Comparison of ENCODE assay signal across 14 cellular contexts in genomic region chr3:16496008-16496407, GRCh38. TPM values are rescaled to one million over a fixed set of nuclear protein-coding genes. Genes with fewer than 3 reads are reported as not detected.
A peak's percentile ranks its signal among the peaks of the same experiment; 100 is the strongest.
DNase-seq lines count a peak whose midpoint lies in the region; ATAC-seq and TF ChIP-seq lines count a peak whose summit lies in the region.
"Had no signal": no experiment of that assay in that cellular context is flagged by ENCODE, and none has a peak within 500 bp of the region (broad histone marks: within the 10 kb centered on the region; RNA-seq: fewer than 3 reads in every experiment).

No MANE protein-coding gene starts in this region.

- no peaks in the 10 kb centered on the region for H3K9me2 ChIP-seq in hepatocyte (replicated peaks; ENCODE audit: insufficient read depth)

- TF ChIP-seq CTCF in hepatocyte (IDR thresholded peaks at IDR 0.05; ENCODE audit: poor library complexity) = no peak
- no peak for TF ChIP-seq CTCF in MCF 10A (IDR thresholded peaks at IDR 0.05; ENCODE audit: unreplicated experiment)

- intact Hi-C loops in MCF 10A (cut with micrococcal nuclease) = no loop called here

- H3K9me3 Mint-ChIP-seq in activated T-cell treated with anti-CD3 and anti-CD28 coated beads, Interleukin-2, amount 50 U/mL, for 4 hours = no peaks in the 10 kb centered on the region
- H3K9me3 Mint-ChIP-seq in stimulated activated memory B cell treated with anti-CD40 and anti-IgM and Interleukin-4, amounts not matched to agents 10 μg/mL and 1 μg/mL and 100 μg/mL, for 72 hours = peaks cover 1% of the 10 kb centered on the region
- peaks cover 18% of the 10 kb centered on the region for H3K9me3 Mint-ChIP-seq in MCF 10A (ENCODE audit: unreplicated experiment)

- no TSS peak for BruUV-seq in MCF 10A (replicated peaks; lab: Mats Ljungman, UMichigan)

- CTCF ChIA-PET in MCF 10A (lab: Yijun Ruan, JAX) = interaction anchor here (1.2 kb wide), 1 partner anchor 20 kb away, joined by 4 read pairs; no protein-coding TSS in a partner anchor

- H3K27me3 Mint-ChIP-seq in activated T-cell treated with anti-CD3 and anti-CD28 coated beads, Interleukin-2, amount 50 U/mL, for 4 hours (ENCODE audit: low read depth) = no peaks in the 10 kb centered on the region
- H3K27me3 Mint-ChIP-seq in stimulated activated memory B cell treated with anti-CD40 and anti-IgM and Interleukin-4, amounts not matched to agents 10 μg/mL and 1 μg/mL and 100 μg/mL, for 72 hours = no peaks in the 10 kb centered on the region
- no peaks in the 10 kb centered on the region for H3K27me3 Mint-ChIP-seq in MCF 10A (ENCODE audit: insufficient read depth, unreplicated experiment)

- H3K27ac Mint-ChIP-seq in stimulated activated memory B cell treated with anti-CD40 and anti-IgM and Interleukin-4, amounts not matched to agents 10 μg/mL and 1 μg/mL and 100 μg/mL, for 72 hours = no peak overlapping the region
- H3K27ac Mint-ChIP-seq in MCF 10A (ENCODE audit: low read depth, unreplicated experiment) = no peak overlapping the region

- no peak overlapping the region for H3K4me3 ChIP-seq in hepatocyte
- H3K4me3 ChIP-seq: SJSA1, upper lobe of left lung had no signal

- H3K4me1 ChIP-seq in hepatocyte (ENCODE audit: insufficient read depth) = peaks cover 9% of the 10 kb centered on the region

- peaks cover 59% of the 10 kb centered on the region for H3K4me1 Mint-ChIP-seq in activated T-cell treated with anti-CD3 and anti-CD28 coated beads, Interleukin-2, amount 50 U/mL, for 4 hours (ENCODE audit: low read depth)
- H3K4me1 Mint-ChIP-seq in stimulated activated memory B cell treated with anti-CD40 and anti-IgM and Interleukin-4, amounts not matched to agents 10 μg/mL and 1 μg/mL and 100 μg/mL, for 72 hours = peaks cover 63% of the 10 kb centered on the region
- H3K4me1 Mint-ChIP-seq in MCF 10A (ENCODE audit: insufficient read depth, unreplicated experiment) = no peaks in the 10 kb centered on the region

- no peak overlapping the region for H3K27ac ChIP-seq in hepatocyte
- H3K27ac ChIP-seq: SJSA1, upper lobe of left lung had no signal

- 95% methylated on average over 2 of the region's 2 CpGs for WGBS in hepatocyte (ENCODE audit: low lambda C conversion rate, missing lambda C conversion rate)

- peak; percentile 24 to 36 for ATAC-seq in activated T-cell treated with anti-CD3 and anti-CD28 coated beads, Interleukin-2, amount 50 U/mL, for 4 hours
- ATAC-seq in HG02588 (IDR thresholded peaks at IDR 0.05; ENCODE audit: unreplicated experiment) (peak; percentile 34), HG03575 (IDR thresholded peaks at IDR 0.05; ENCODE audit: extremely low read depth, insufficient number of reproducible peaks, low FRiP score, unreplicated experiment) (peak; percentile 14)
- ATAC-seq in stimulated activated memory B cell treated with anti-CD40 and anti-IgM and Interleukin-4, amounts not matched to agents 10 μg/mL and 1 μg/mL and 100 μg/mL, for 72 hours = peak; percentile 31

- POLR2A ChIA-PET in MCF 10A (lab: Yijun Ruan, JAX) = interaction anchor here (1.1 kb wide), 1 partner anchor 157 kb away, joined by 3 read pairs; no protein-coding TSS in a partner anchor

- no peaks in the 10 kb centered on the region for H3K79me2 ChIP-seq in hepatocyte

- H3K36me3 ChIP-seq in hepatocyte (replicated peaks; ENCODE audit: insufficient read depth, low read depth) = no peaks in the 10 kb centered on the region

- H3K9me3 ChIP-seq in hepatocyte (ENCODE audit: low read depth) = no peaks in the 10 kb centered on the region
- H3K9me3 ChIP-seq: SJSA1, upper lobe of left lung had no signal

- peaks cover 30% of the 10 kb centered on the region for H3K36me3 Mint-ChIP-seq in activated T-cell treated with anti-CD3 and anti-CD28 coated beads, Interleukin-2, amount 50 U/mL, for 4 hours (ENCODE audit: insufficient read depth)
- peaks cover 83% of the 10 kb centered on the region for H3K36me3 Mint-ChIP-seq in stimulated activated memory B cell treated with anti-CD40 and anti-IgM and Interleukin-4, amounts not matched to agents 10 μg/mL and 1 μg/mL and 100 μg/mL, for 72 hours
- no peaks in the 10 kb centered on the region for H3K36me3 Mint-ChIP-seq in MCF 10A (ENCODE audit: insufficient read depth, unreplicated experiment)

- no peak overlapping the region for H2AFZ ChIP-seq in hepatocyte

- no peaks in the 10 kb centered on the region for H3K27me3 ChIP-seq in hepatocyte
- H3K27me3 ChIP-seq: SJSA1, upper lobe of left lung had no signal

- DNase-seq in activated T-cell treated with anti-CD3 and anti-CD28 coated beads, Interleukin-2, amount 50 U/mL, for 4 hours = no peak
- DNase-seq in activated T-cell treated with anti-CD3 and anti-CD28 coated beads for 4 hours = no peak
- no peak for DNase-seq in hepatocyte (ENCODE audit: low spot score)
- no peak for DNase-seq in DMS53 (lab: John Stamatoyannopoulos, UW)
- DNase-seq in MCF 10A (ENCODE audit: unreplicated experiment) = no peak
- DNase-seq: ACHN; effector CD8-positive, alpha-beta T cell; NCI-H2171; stimulated activated CD4-positive, alpha-beta T cell treated with anti-CD3 and anti-CD28 coated beads, Interleukin-4, amount 100 ng/mL, for 1 hour; upper lobe of left lung had no signal

- peak overlapping the region; percentile 8 for H3K4me3 Mint-ChIP-seq in activated T-cell treated with anti-CD3 and anti-CD28 coated beads, Interleukin-2, amount 50 U/mL, for 4 hours
- H3K4me3 Mint-ChIP-seq in stimulated activated memory B cell treated with anti-CD40 and anti-IgM and Interleukin-4, amounts not matched to agents 10 μg/mL and 1 μg/mL and 100 μg/mL, for 72 hours = no peak overlapping the region
- no peak overlapping the region for H3K4me3 Mint-ChIP-seq in MCF 10A (ENCODE audit: unreplicated experiment)

- no peak overlapping the region for H3K4me2 ChIP-seq in hepatocyte

- no peaks in the 10 kb centered on the region for H4K20me1 ChIP-seq in hepatocyte (ENCODE audit: insufficient read depth, poor library complexity, severe bottlenecking)

RNA-seq across cellular contexts. Expression of gene RFTN1, which starts 17.5 kb away (rescaled TPM):
- total RNA-seq in activated T-cell treated with anti-CD3 and anti-CD28 coated beads, Interleukin-2, amount 50 U/mL, for 4 hours = 10 to 100 TPM; 52.9 to 72.4 (median 69.6) TPM
- 14.9 and 17.0 TPM in 2 replicates for total RNA-seq in hepatocyte
- 4.4 and 10.0 TPM in 2 replicates for polyA plus RNA-seq in hepatocyte
- 2.1 and 4.5 TPM in 2 replicates for total RNA-seq in MCF 10A (2022)
